In genomic region chr14:103765526-103765925, GRCh38 we compare ENCODE assay signal across 2 cellular contexts.
TF ChIP-seq lines count a peak whose summit lies in the region.

No MANE protein-coding gene starts in this region.

TF ChIP-seq in K562, 482 proteins besides CTCF, POLR2A, EP300 and RAD21:
- TF ChIP-seq SPI1 (IDR thresholded peaks at IDR 0.05; ENCODE audit: borderline replicate concordance, low read depth, low read length) (no peak), ZNF324 (CRISPR knock-in tag; IDR thresholded peaks at IDR 0.05) (peak; percentile 54; the same call in 1 of the 2 replicates)

TF ChIP-seq in endothelial cell of umbilical vein, 7 proteins besides CTCF, POLR2A, EP300 and RAD21:
- TF ChIP-seq GATA2 (IDR thresholded peaks at IDR 0.05; ENCODE audit: insufficient read depth, insufficient read length, low read depth, low read length), result no peak
